8 cellular contexts compared by ENCODE assay signal in the genomic region with DNA sequence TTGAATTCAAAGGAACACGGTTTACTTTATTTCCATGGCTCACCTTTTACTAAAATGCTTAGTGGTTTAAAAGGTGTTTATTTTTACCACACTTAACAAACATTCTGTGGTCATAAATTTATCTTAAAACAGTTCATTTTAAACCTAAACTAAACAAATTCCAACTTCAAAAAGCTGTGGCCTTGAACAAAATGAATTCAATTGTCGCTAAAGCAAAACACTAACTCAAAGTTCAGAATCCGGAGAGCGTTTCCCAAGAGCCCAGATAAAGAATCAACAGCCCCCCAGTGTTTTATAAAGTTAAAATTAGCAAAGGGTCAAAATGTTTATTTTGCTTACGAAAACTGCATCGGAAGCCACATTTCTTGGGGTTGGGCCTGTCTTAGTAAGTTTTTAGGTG. TPM values are rescaled to one million over a fixed set of nuclear protein-coding genes. Genes with fewer than 3 reads are reported as not detected.
DNase-seq lines count a peak whose midpoint lies in the region; ATAC-seq, FAIRE-seq and TF ChIP-seq lines count a peak whose summit lies in the region.

No MANE protein-coding gene starts in this region.

- H3K4me3 ChIP-seq in DOHH2 (ENCODE audit: low read length) (peak overlapping the region; percentile 85), PC-3 (ENCODE audit: low read length) (peak overlapping the region; percentile 89), parathyroid adenoma (ENCODE audit: low read depth, low read length) (peak overlapping the region; percentile 100)

- TF ChIP-seq CTCF in DOHH2 (IDR thresholded peaks at IDR 0.05; ENCODE audit: low read depth, low read length, poor library complexity, severe bottlenecking), result no peak
- no peak for TF ChIP-seq CTCF in PC-3 (conservative IDR thresholded peaks at IDR 0.05; ENCODE audit: low read depth, low read length)
- no peak for TF ChIP-seq CTCF in parathyroid adenoma (IDR thresholded peaks at IDR 0.05)

- FAIRE-seq in RCC 7860 (lab: Jason Lieb, UNC), result no peak

- no peak for ATAC-seq in PC-3

- CTCF ChIA-PET in PC-3 (lab: Charles Lee), result no interaction called here

- H3F3A ChIP-seq in DOHH2 (ENCODE audit: control insufficient read depth, insufficient read depth), result no peaks in the 10 kb centered on the region
- no peaks in the 10 kb centered on the region for H3F3A ChIP-seq in PC-3 (ENCODE audit: low read length, unreplicated experiment)

- H3K9me3 ChIP-seq in DOHH2 (ENCODE audit: control insufficient read depth, insufficient read depth, low read length), result no peaks in the 10 kb centered on the region
- H3K9me3 ChIP-seq in PC-3 (ENCODE audit: low read length), result no peaks in the 10 kb centered on the region
- H3K9me3 ChIP-seq in parathyroid adenoma (ENCODE audit: control insufficient read depth, low read length), result no peaks in the 10 kb centered on the region

- H3K4me2 ChIP-seq in DOHH2 (ENCODE audit: low read length), result peak overlapping the region; percentile 90
- H3K4me2 ChIP-seq in PC-3 (ENCODE audit: low read length), result peak overlapping the region; percentile 81
- peak overlapping the region; percentile 98 for H3K4me2 ChIP-seq in parathyroid adenoma (ENCODE audit: low read length)

- H3K79me2 ChIP-seq in DOHH2 (ENCODE audit: control insufficient read depth, low read length) (peaks cover 65% of the 10 kb centered on the region), PC-3 (ENCODE audit: low read length) (peaks cover 64% of the 10 kb centered on the region), parathyroid adenoma (peaks cover 36% of the 10 kb centered on the region)

- H4K20me1 ChIP-seq in DOHH2 (ENCODE audit: control insufficient read depth, insufficient read depth, low read depth, low read length) (peaks cover 35% of the 10 kb centered on the region), PC-3 (ENCODE audit: low read length) (peaks cover 48% of the 10 kb centered on the region)

- no peak overlapping the region for H3K27ac ChIP-seq in DOHH2 (ENCODE audit: low read depth, low read length)
- no peak overlapping the region for H3K27ac ChIP-seq in PC-3 (ENCODE audit: low read length)
- no peak overlapping the region for H3K27ac ChIP-seq in parathyroid adenoma

- H3K27me3 ChIP-seq in DOHH2 (ENCODE audit: control insufficient read depth, low read length), result no peaks in the 10 kb centered on the region
- H3K27me3 ChIP-seq in PC-3 (ENCODE audit: low read length), result no peaks in the 10 kb centered on the region
- H3K27me3 ChIP-seq in parathyroid adenoma (ENCODE audit: control insufficient read depth, insufficient read depth, low read length), result no peaks in the 10 kb centered on the region

- H3K36me3 ChIP-seq in DOHH2 (ENCODE audit: control insufficient read depth, low read length), result peaks cover 44% of the 10 kb centered on the region
- peaks cover 11% of the 10 kb centered on the region for H3K36me3 ChIP-seq in PC-3 (ENCODE audit: low read depth, low read length)
- H3K36me3 ChIP-seq in parathyroid adenoma (ENCODE audit: control insufficient read depth, insufficient read depth, low read length), result no peaks in the 10 kb centered on the region

- intact Hi-C loops in PC-3 (cut with micrococcal nuclease), result no loop called here

- no peak overlapping the region for H2AFZ ChIP-seq in PC-3 (ENCODE audit: low read length)
- no peak overlapping the region for H2AFZ ChIP-seq in parathyroid adenoma

- H3K4me1 ChIP-seq in DOHH2 (ENCODE audit: control insufficient read depth, low read length) (peaks cover 37% of the 10 kb centered on the region), PC-3 (ENCODE audit: insufficient read depth, low read length) (peaks cover 18% of the 10 kb centered on the region), parathyroid adenoma (no peaks in the 10 kb centered on the region)

- peak overlapping the region; percentile 97 for H3K9ac ChIP-seq in PC-3 (ENCODE audit: low read length)
- no peak overlapping the region for H3K9ac ChIP-seq in parathyroid adenoma

- H3K9me2 ChIP-seq in DOHH2 (replicated peaks; ENCODE audit: control insufficient read depth, low read length) (no peaks in the 10 kb centered on the region), PC-3 (replicated peaks; ENCODE audit: low read length) (no peaks in the 10 kb centered on the region)

- TF ChIP-seq POLR2A in erythroblast (IDR thresholded peaks at IDR 0.05; ENCODE audit: low read length), result no peak

- POLR2A ChIA-PET in PC-3 (lab: Charles Lee; ENCODE audit: unreplicated experiment), result no interaction called here

- TSS peak; percentile 78 for BruUV-seq in PC-3 (replicated peaks; lab: Mats Ljungman, UMichigan)

- DNase-seq in PC-3, result no peak
- DNase-seq in erythroblast (lab: John Stamatoyannopoulos, UW), result peak; percentile 30 to 52
- DNase-seq in COR-L47 (lab: John Stamatoyannopoulos, UW), result no peak
- no peak for DNase-seq in mucosa of gallbladder (ENCODE audit: low spot score)
- DNase-seq in RCC 7860 (ENCODE audit: low spot score), result no peak
- no peak for DNase-seq in NCI-H146 treated with DMSO at 0.1 percent for 48 hours (lab: John Stamatoyannopoulos, UW; ENCODE audit: unreplicated experiment)

RNA-seq across cellular contexts. Expression of a gene that starts 1.4 kb away (rescaled TPM):
- total RNA-seq in PC-3 (2014; rRNA removed), result 43.3 and 50.7 TPM in 2 replicates
- 129 TPM for total RNA-seq in mucosa of gallbladder

Comparison
In these comparisons a context has a peak if more than half of its experiments do, and no peak if none do; other contexts are left out.
1. DNase-seq: peak in erythroblast (2 of 2); none in PC-3 (single experiment), COR-L47 (single experiment), mucosa of gallbladder (single experiment), RCC 7860 (single experiment) and NCI-H146 treated with DMSO at 0.1 percent for 48 hours (single experiment).
2. Peak in every context shown above with its lines, with median percentiles within 50 percentile points of each other: H3K4me2 ChIP-seq and H3K4me3 ChIP-seq.